In the genomic region with DNA sequence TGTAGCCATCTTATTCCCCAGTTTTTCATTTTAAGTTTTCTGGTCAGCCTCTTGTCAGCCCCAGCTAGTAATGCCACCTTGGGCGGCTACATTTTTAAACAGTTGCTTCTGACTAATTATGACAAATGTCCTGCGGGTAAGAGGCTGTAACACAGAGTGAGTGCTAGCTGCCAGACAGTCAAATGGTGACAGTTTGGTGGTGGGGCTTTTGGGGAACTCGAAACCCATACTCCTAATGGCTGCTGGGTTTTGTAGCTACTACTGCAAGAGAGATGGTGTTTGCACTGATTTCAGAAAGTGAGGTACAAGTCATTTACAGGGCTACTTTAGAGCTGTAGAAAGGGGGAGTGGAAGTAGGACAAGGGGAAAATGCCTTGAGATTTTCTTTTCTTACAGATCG, we compare ENCODE assay signal across 17 cellular contexts. TPM values are rescaled to one million over a fixed set of nuclear protein-coding genes. Genes with fewer than 3 reads are reported as not detected.
DNase-seq lines count a peak whose midpoint lies in the region; ATAC-seq and TF ChIP-seq lines count a peak whose summit lies in the region.
"Had no signal": no experiment of that assay in that cellular context is flagged by ENCODE, and none has a peak within 500 bp of the region (broad histone marks: within the 10 kb centered on the region; RNA-seq: fewer than 3 reads in every experiment).

No MANE protein-coding gene starts in this region.

- no peaks in the 10 kb centered on the region for H3K4me1 ChIP-seq in transverse colon

- peaks cover 15% of the 10 kb centered on the region for H3K4me1 Mint-ChIP-seq in activated CD4-positive, alpha-beta T cell treated with anti-CD3 and anti-CD28 coated beads, Interleukin-2, amount 10 ng/mL, durations not matched to agents 24 days and 14 days
- H3K4me1 Mint-ChIP-seq in stimulated activated naive CD8-positive, alpha-beta T cell treated with anti-CD3 and anti-CD28 coated beads, Interleukin-15, Interleukin-2, amounts not matched to agents 100 ng/mL and 50 ng/mL, for 24 hours (ENCODE audit: low read depth) = peaks cover 12% of the 10 kb centered on the region
- peaks cover 9 to 39% of the 10 kb centered on the region in 2 donors for H3K4me1 Mint-ChIP-seq in immature natural killer cell

- TF ChIP-seq POLR2A in transverse colon (IDR thresholded peaks at IDR 0.05) = no peak

- no peaks in the 10 kb centered on the region for H3K27me3 ChIP-seq in transverse colon
- H3K27me3 ChIP-seq: BLaER1 treated with 17β-estradiol and CSF1 and Interleukin-3, amounts not matched to agents 10 nM and 100 nM; MG63 had no signal

- TF ChIP-seq CTCF in transverse colon (IDR thresholded peaks at IDR 0.05) = no peak
- TF ChIP-seq CTCF in RWPE1 (conservative IDR thresholded peaks at IDR 0.05; ENCODE audit: low read depth) = no peak

- no peak overlapping the region for H3K4me3 ChIP-seq in transverse colon
- H3K4me3 ChIP-seq: BLaER1 treated with 17β-estradiol and CSF1 and Interleukin-3, amounts not matched to agents 10 nM and 100 nM; MG63 had no signal

- H3K4me3 Mint-ChIP-seq in activated CD4-positive, alpha-beta T cell treated with anti-CD3 and anti-CD28 coated beads, Interleukin-2, amount 10 ng/mL, durations not matched to agents 24 days and 14 days = no peak overlapping the region
- H3K4me3 Mint-ChIP-seq in stimulated activated naive CD8-positive, alpha-beta T cell treated with anti-CD3 and anti-CD28 coated beads, Interleukin-15, Interleukin-2, amounts not matched to agents 100 ng/mL and 50 ng/mL, for 24 hours = no peak overlapping the region
- no peak overlapping the region for H3K4me3 Mint-ChIP-seq in immature natural killer cell

- H3K9me3 ChIP-seq in transverse colon = no peaks in the 10 kb centered on the region
- H3K9me3 ChIP-seq: MG63 had no signal

- peak overlapping the region; percentile 70 for H3K27ac Mint-ChIP-seq in activated CD4-positive, alpha-beta T cell treated with anti-CD3 and anti-CD28 coated beads, Interleukin-2, amount 10 ng/mL, durations not matched to agents 24 days and 14 days
- H3K27ac Mint-ChIP-seq in stimulated activated naive CD8-positive, alpha-beta T cell treated with anti-CD3 and anti-CD28 coated beads, Interleukin-15, Interleukin-2, amounts not matched to agents 100 ng/mL and 50 ng/mL, for 24 hours = peak overlapping the region; percentile 57
- H3K27ac Mint-ChIP-seq in immature natural killer cell = peak overlapping the region in 5 of 6 donors; percentile 22 to 89 (median 76)

- peaks cover 84% of the 10 kb centered on the region for H3K36me3 Mint-ChIP-seq in activated CD4-positive, alpha-beta T cell treated with anti-CD3 and anti-CD28 coated beads, Interleukin-2, amount 10 ng/mL, durations not matched to agents 24 days and 14 days (ENCODE audit: low read depth)
- H3K36me3 Mint-ChIP-seq in stimulated activated naive CD8-positive, alpha-beta T cell treated with anti-CD3 and anti-CD28 coated beads, Interleukin-15, Interleukin-2, amounts not matched to agents 100 ng/mL and 50 ng/mL, for 24 hours (ENCODE audit: low read depth) = peaks cover 88% of the 10 kb centered on the region
- peaks cover 42 to 70% (median 60%) of the 10 kb centered on the region in 3 donors for H3K36me3 Mint-ChIP-seq in immature natural killer cell

- H3K27ac ChIP-seq in transverse colon = no peak overlapping the region
- no peak overlapping the region for H3K27ac ChIP-seq in RWPE1
- H3K27ac ChIP-seq: BLaER1 treated with 17β-estradiol and CSF1 and Interleukin-3, amounts not matched to agents 10 nM and 100 nM; KMS-11 had no signal

- H3K27me3 Mint-ChIP-seq in activated CD4-positive, alpha-beta T cell treated with anti-CD3 and anti-CD28 coated beads, Interleukin-2, amount 10 ng/mL, durations not matched to agents 24 days and 14 days = no peaks in the 10 kb centered on the region
- no peaks in the 10 kb centered on the region for H3K27me3 Mint-ChIP-seq in stimulated activated naive CD8-positive, alpha-beta T cell treated with anti-CD3 and anti-CD28 coated beads, Interleukin-15, Interleukin-2, amounts not matched to agents 100 ng/mL and 50 ng/mL, for 24 hours
- peaks cover 0 to 5% (median 0%) of the 10 kb centered on the region in 3 donors for H3K27me3 Mint-ChIP-seq in immature natural killer cell (ENCODE audit: low read depth in 3 of 3)

- TF ChIP-seq EP300 in transverse colon (IDR thresholded peaks at IDR 0.05; ENCODE audit: low read depth) = no peak

- CTCF ChIA-PET in RWPE1 (lab: Yijun Ruan, JAX) = no interaction called here

- 50 to 69% methylated on average over 1 to 4 of the region's 4 CpGs for WGBS in transverse colon (ENCODE audit: low coverage in 1 of 2), 2 donors

- in situ Hi-C loops in transverse colon (cut with MboI; ENCODE audit: low pct_ligation_motif_present in 1 of 4, low pct_unique_long_range_greater_than_20kb in 1 of 4, low sequenced_read_pairs in 3 of 4) = loop anchor here in 1 of 4 donors (25.0 kb wide), 1 partner anchor 384 kb away; a partner anchor contains a TSS

- DNase-seq in activated CD4-positive, alpha-beta T cell treated with anti-CD3 and anti-CD28 coated beads, Interleukin-2, amount 10 ng/mL, durations not matched to agents 24 days and 14 days = no peak
- no peak for DNase-seq in activated CD4-positive, alpha-beta T cell treated with anti-CD3 and anti-CD28 coated beads for 48 hours
- DNase-seq in stimulated activated naive CD8-positive, alpha-beta T cell treated with anti-CD3 and anti-CD28 coated beads, Interleukin-15, Interleukin-2, amounts not matched to agents 100 U/mL and 50 U/mL, for 24 hours = no peak
- DNase-seq in immature natural killer cell = peak in 1 of 3 donors; percentile 11
- DNase-seq in transverse colon = no peak
- no peak for DNase-seq in RWPE1 (ENCODE audit: low spot score)
- DNase-seq: GOT3, MG63, NCI-H1417 treated with DMSO at 0.1 percent for 48 hours, NCI-H2029, NCI-H510A, SIG-M5 had no signal

- POLR2A ChIA-PET in RWPE1 (lab: Yijun Ruan, JAX; ENCODE audit: low non-redundant PET) = no interaction called here

- H3K36me3 ChIP-seq in transverse colon = peaks cover 0 to 66% (median 15%) of the 10 kb centered on the region in 4 donors

- intact Hi-C loops in activated CD4-positive, alpha-beta T cell treated with anti-CD3 and anti-CD28 coated beads, Interleukin-2, amount 10 ng/mL, durations not matched to agents 24 days and 14 days (cut with micrococcal nuclease) = loop anchor here (5.0 kb wide), 1 partner anchor 44 kb away; no protein-coding TSS in a partner anchor
- intact Hi-C loops in transverse colon (cut with DNase I; ENCODE audit: low total_unique reads) = no loop called here

- no peaks in the 10 kb centered on the region for H3K9me3 Mint-ChIP-seq in activated CD4-positive, alpha-beta T cell treated with anti-CD3 and anti-CD28 coated beads, Interleukin-2, amount 10 ng/mL, durations not matched to agents 24 days and 14 days
- H3K9me3 Mint-ChIP-seq in stimulated activated naive CD8-positive, alpha-beta T cell treated with anti-CD3 and anti-CD28 coated beads, Interleukin-15, Interleukin-2, amounts not matched to agents 100 ng/mL and 50 ng/mL, for 24 hours = no peaks in the 10 kb centered on the region
- no peaks in the 10 kb centered on the region for H3K9me3 Mint-ChIP-seq in immature natural killer cell

- ATAC-seq in stimulated activated naive CD8-positive, alpha-beta T cell treated with anti-CD3 and anti-CD28 coated beads, Interleukin-15, Interleukin-2, amounts not matched to agents 100 U/mL and 50 U/mL, for 24 hours = no peak
- ATAC-seq in HG03460 (IDR thresholded peaks at IDR 0.05; ENCODE audit: unreplicated experiment) = no peak
- ATAC-seq: HepG2 had no signal

RNA-seq across cellular contexts. Expression of a gene that starts 48.2 kb away (rescaled TPM):
- total RNA-seq in activated CD4-positive, alpha-beta T cell treated with anti-CD3 and anti-CD28 coated beads, Interleukin-2, amount 10 ng/mL, durations not matched to agents 24 days and 14 days = 47.0 and 52.8 TPM in 2 replicates
- polyA plus RNA-seq in immature natural killer cell = 1 to 10 TPM; 1.6 to 4.2 (median 2.1) TPM
- 10 to 100 TPM; 17.6 to 36.6 (median 22.4) TPM for total RNA-seq in transverse colon
